Comparison of ENCODE assay signal across 28 cellular contexts in genomic region chr17:68820476-68820824, GRCh38.
"Had no signal": no experiment of that assay in that cellular context is flagged by ENCODE, and none has a peak within 500 bp of the region (broad histone marks: within the 10 kb centered on the region; RNA-seq: fewer than 3 reads in every experiment).

No MANE protein-coding gene starts in this region.

- ATAC-seq: esophagus mucosa; foreskin keratinocyte; naive thymus-derived CD4-positive, alpha-beta T cell had no signal

- DNase-seq: activated CD4-positive, alpha-beta memory T cell treated with anti-CD3 and anti-CD28 coated beads for 36 hours; activated CD4-positive, alpha-beta T cell treated with anti-CD3 and anti-CD28 coated beads, Interleukin-2, amount 10 ng/mL, durations not matched to agents 24 days and 14 days; activated CD4-positive, CD25-positive, alpha-beta regulatory T cell treated with anti-CD3 and anti-CD28 coated beads, Interleukin-2, amount 50 U/mL, for 72 hours; activated CD8-positive, alpha-beta memory T cell treated with anti-CD3 and anti-CD28 coated beads, Interleukin-2, amount 50 U/mL, for 4 hours; activated gamma-delta T cell; activated naive CD4-positive, alpha-beta T cell treated with anti-CD3 and anti-CD28 coated beads, Interleukin-2, amount 10 ng/mL, durations not matched to agents 7 days and 5 days; activated naive CD8-positive, alpha-beta T cell treated with anti-CD3 and anti-CD28 coated beads, Interleukin-2, amount 10 ng/mL, durations not matched to agents 7 days and 5 days; activated T-cell treated with anti-CD3 and anti-CD28 coated beads, Interleukin-2, amount 50 U/mL, for 1 hour; amniotic stem cell; brain microvascular endothelial cell; central memory CD4-positive, alpha-beta T cell; endodermal cell; foreskin keratinocyte; heart left ventricle; kidney glomerular epithelial cell; left ventricle myocardium superior; mammary epithelial cell; midbrain; naive thymus-derived CD4-positive, alpha-beta T cell; ovary; spleen; stimulated activated naive CD4-positive, alpha-beta T cell treated with Interleukin-2 at 50 U/mL for 16 hours; T-helper 2 cell; uterus had no signal

- H3K27ac ChIP-seq: brain microvascular endothelial cell, foreskin keratinocyte, ovary, prostate gland, spleen, thoracic aorta, uterus had no signal

- H3K9me3 ChIP-seq: heart left ventricle, ovary, prostate gland, spleen, thoracic aorta, uterus had no signal

- H3K36me3 ChIP-seq: brain microvascular endothelial cell, heart left ventricle, ovary, prostate gland, spleen, thoracic aorta, uterus had no signal

- H3K4me3 ChIP-seq: heart left ventricle, ovary, prostate gland, spleen, thoracic aorta, uterus had no signal

- H3K27me3 ChIP-seq: brain microvascular endothelial cell, foreskin keratinocyte, ovary, spleen, uterus had no signal

- H3K4me1 ChIP-seq: prostate gland, uterus had no signal

- FAIRE-seq: astrocyte had no signal
